ENCODE assay signal across 13 cellular contexts in the genomic region with DNA sequence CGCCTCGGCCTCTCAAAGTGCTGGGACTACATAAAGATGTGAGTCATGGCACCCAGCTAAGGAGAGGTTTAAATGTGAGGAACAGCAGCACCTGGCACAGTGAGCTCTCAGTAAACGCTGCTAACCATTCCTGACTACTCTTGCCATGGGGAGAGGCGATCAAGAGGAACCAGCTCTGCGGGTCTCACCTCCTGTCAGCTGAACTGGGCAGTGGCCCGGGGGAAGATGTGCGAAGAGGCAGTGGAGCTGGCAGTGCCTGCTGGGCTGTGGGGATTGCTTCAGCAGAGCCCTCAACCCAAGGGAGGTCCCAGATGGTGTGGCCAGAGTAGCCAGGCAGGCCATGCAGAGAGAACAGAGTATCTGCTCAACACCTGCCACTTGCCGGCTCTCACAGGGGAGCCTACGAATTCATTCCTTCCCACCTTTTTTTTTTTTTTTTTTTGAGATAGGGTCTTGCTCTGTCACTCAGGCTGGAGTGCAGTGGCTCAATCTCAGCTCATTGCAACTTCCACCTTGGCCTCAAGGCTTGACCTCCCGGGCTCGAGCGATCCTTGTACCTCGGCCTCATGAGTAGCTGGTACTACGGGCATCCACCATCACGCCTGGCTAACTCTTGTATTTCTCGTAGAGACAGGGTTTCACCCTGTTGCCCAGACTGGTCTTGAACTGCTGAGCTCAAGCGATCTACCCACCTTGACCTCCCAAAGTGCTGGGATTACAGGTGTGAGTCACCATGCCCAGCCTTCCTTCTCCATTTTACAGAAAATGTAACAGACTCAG. TPM values are rescaled to one million over a fixed set of nuclear protein-coding genes. Genes with fewer than 3 reads are reported as not detected.
DNase-seq lines count a peak whose midpoint lies in the region; ATAC-seq and TF ChIP-seq lines count a peak whose summit lies in the region.
"Had no signal": no experiment of that assay in that cellular context is flagged by ENCODE, and none has a peak within 500 bp of the region (broad histone marks: within the 10 kb centered on the region; RNA-seq: fewer than 3 reads in every experiment).

No MANE protein-coding gene starts in this region.

- no peaks in the 10 kb centered on the region for H3K27me3 ChIP-seq in CD8-positive, alpha-beta memory T cell (ENCODE audit: insufficient read depth, low read length, poor library complexity, severe bottlenecking)
- no peaks in the 10 kb centered on the region for H3K27me3 ChIP-seq in RWPE2 (ENCODE audit: insufficient read depth, poor library complexity, severe bottlenecking)

- H3K4me3 Mint-ChIP-seq in CD8-positive, alpha-beta memory T cell, result peak overlapping the region in 1 of 7 donors; percentile 20
- no peak overlapping the region for H3K4me3 Mint-ChIP-seq in naive thymus-derived CD8-positive, alpha-beta T cell

- peak overlapping the region in 5 of 8 donors; percentile 57 to 92 (median 86) for H3K27ac Mint-ChIP-seq in CD8-positive, alpha-beta memory T cell
- peak overlapping the region in 6 of 10 donors; percentile 25 to 91 (median 57) for H3K27ac Mint-ChIP-seq in naive thymus-derived CD8-positive, alpha-beta T cell

- peaks cover 0 to 1% of the 10 kb centered on the region in 2 donors for H3K27me3 Mint-ChIP-seq in CD8-positive, alpha-beta memory T cell
- no peaks in the 10 kb centered on the region for H3K27me3 Mint-ChIP-seq in naive thymus-derived CD8-positive, alpha-beta T cell

- no peak overlapping the region for H3K4me3 ChIP-seq in CD8-positive, alpha-beta memory T cell (ENCODE audit: low read length)
- H3K4me3 ChIP-seq in RWPE2 (ENCODE audit: severe bottlenecking), result no peak overlapping the region
- H3K4me3 ChIP-seq: lower lobe of right lung had no signal

- no peak overlapping the region for H3K27ac ChIP-seq in CD8-positive, alpha-beta memory T cell (ENCODE audit: low read depth, low read length)
- H3K27ac ChIP-seq in RWPE2 (ENCODE audit: poor library complexity, severe bottlenecking), result peak overlapping the region; percentile 97
- H3K27ac ChIP-seq: lower lobe of right lung had no signal

- POLR2A ChIA-PET in CD8-positive, alpha-beta memory T cell (lab: Charles Lee), result no interaction called here
- POLR2A ChIA-PET in naive thymus-derived CD8-positive, alpha-beta T cell (lab: Charles Lee), result interaction anchor here (0.7 to 2.7 kb wide), 6 partner anchors 9 to 719 kb away, joined by 3 to 15 read pairs (median 4); partner anchors contain the start of genes DBNL and PGAM2

- no peak for TF ChIP-seq CTCF in RWPE2 (IDR thresholded peaks at IDR 0.05; ENCODE audit: poor library complexity, severe bottlenecking)

- H3K4me1 ChIP-seq in CD8-positive, alpha-beta memory T cell (ENCODE audit: insufficient read depth, low read length), result peaks cover 8% of the 10 kb centered on the region
- peaks cover 30% of the 10 kb centered on the region for H3K4me1 ChIP-seq in RWPE2 (ENCODE audit: insufficient read depth, poor library complexity, severe bottlenecking)

- no peaks in the 10 kb centered on the region for H3K9me3 ChIP-seq in CD8-positive, alpha-beta memory T cell (ENCODE audit: low read length)
- H3K9me3 ChIP-seq in RWPE2 (ENCODE audit: severe bottlenecking), result no peaks in the 10 kb centered on the region
- H3K9me3 ChIP-seq: lower lobe of right lung had no signal

- peak in 1 of 5 donors; percentile 35 for DNase-seq in CD8-positive, alpha-beta memory T cell
- DNase-seq in RWPE2 (ENCODE audit: low spot score) (no peak), NCI-H2029 treated with DMSO at 0.1 percent for 48 hours (lab: John Stamatoyannopoulos, UW) (no peak)
- peak in 1 of 10 donors; percentile 57 for DNase-seq in naive thymus-derived CD8-positive, alpha-beta T cell
- no peak for DNase-seq in stimulated activated CD4-positive, alpha-beta T cell treated with anti-CD3 and anti-CD28 coated beads, Interleukin-2, amount 100 ng/mL, for 48 hours
- DNase-seq: COR-L47; effector CD4-positive, alpha-beta T cell; lower lobe of right lung; NCI-H2227 treated with DMSO at 0.1 percent for 48 hours; OCI-M1 had no signal

- CTCF ChIA-PET in CD8-positive, alpha-beta memory T cell (lab: Charles Lee), result no interaction called here

- H3K36me3 Mint-ChIP-seq in CD8-positive, alpha-beta memory T cell, result peaks cover 0 to 86% (median 10%) of the 10 kb centered on the region in 3 donors
- H3K36me3 Mint-ChIP-seq in naive thymus-derived CD8-positive, alpha-beta T cell, result peaks cover 0 to 63% (median 0%) of the 10 kb centered on the region in 3 donors

- peaks cover 7 to 37% (median 18%) of the 10 kb centered on the region in 3 donors for H3K4me1 Mint-ChIP-seq in CD8-positive, alpha-beta memory T cell
- peaks cover 10 to 66% (median 43%) of the 10 kb centered on the region in 4 donors for H3K4me1 Mint-ChIP-seq in naive thymus-derived CD8-positive, alpha-beta T cell

- peaks cover 47% of the 10 kb centered on the region for H3K36me3 ChIP-seq in CD8-positive, alpha-beta memory T cell (ENCODE audit: insufficient read depth, low read length)
- peaks cover 50% of the 10 kb centered on the region for H3K36me3 ChIP-seq in RWPE2 (ENCODE audit: low read depth)

- H3K9me3 Mint-ChIP-seq in CD8-positive, alpha-beta memory T cell, result no peaks in the 10 kb centered on the region
- no peaks in the 10 kb centered on the region for H3K9me3 Mint-ChIP-seq in naive thymus-derived CD8-positive, alpha-beta T cell

- ATAC-seq in RWPE2 (ENCODE audit: low read depth), result no peak
- ATAC-seq in naive thymus-derived CD8-positive, alpha-beta T cell, result no peak
- no peak for ATAC-seq in GM19324 (IDR thresholded peaks at IDR 0.05; ENCODE audit: low FRiP score, unreplicated experiment)
- ATAC-seq: lower lobe of right lung had no signal

RNA-seq across cellular contexts. Expression of gene POLM, which starts 6.8 kb away (rescaled TPM):
- 10 to 100 TPM; 42.3 to 42.4 TPM for total RNA-seq in CD8-positive, alpha-beta memory T cell
- 22.0 TPM for polyA plus RNA-seq in CD8-positive, alpha-beta memory T cell
- 100 to 1,000 TPM in 1 of 2 experiments, 10 to 100 TPM in 1; 96.4 to 106 TPM for total RNA-seq in naive thymus-derived CD8-positive, alpha-beta T cell
- polyA plus RNA-seq in naive thymus-derived CD8-positive, alpha-beta T cell, result 10 to 100 TPM; 11.1 to 24.8 (median 15.0) TPM

RNA-seq across cellular contexts. Expression of gene PGAM2, which starts 10.1 kb away (rescaled TPM):
- under 1 TPM; 0.38 to 0.44 TPM for total RNA-seq in CD8-positive, alpha-beta memory T cell
- polyA plus RNA-seq in CD8-positive, alpha-beta memory T cell, result not detected
- 1 to 10 TPM; 3.3 to 3.9 TPM for total RNA-seq in naive thymus-derived CD8-positive, alpha-beta T cell
- polyA plus RNA-seq in naive thymus-derived CD8-positive, alpha-beta T cell, result not detected
- total RNA-seq: glomerular endothelial cell, omental fat pad had no signal

RNA-seq across cellular contexts. Expression of gene AEBP1, which starts 28.7 kb away (rescaled TPM):
- total RNA-seq in CD8-positive, alpha-beta memory T cell, result 1 to 10 TPM; 8.4 to 8.9 TPM
- 1.6 TPM for polyA plus RNA-seq in CD8-positive, alpha-beta memory T cell
- total RNA-seq in naive thymus-derived CD8-positive, alpha-beta T cell, result 10 to 100 TPM; 37.1 to 38.5 TPM
- polyA plus RNA-seq in naive thymus-derived CD8-positive, alpha-beta T cell, result 10 to 100 TPM in 1 of 3 donors, 1 to 10 TPM in 2; 2.4 to 10.4 (median 4.2) TPM

RNA-seq across cellular contexts. Expression of gene DBNL, which starts 31.0 kb away (rescaled TPM):
- 100 to 1,000 TPM; 144 to 154 TPM for total RNA-seq in CD8-positive, alpha-beta memory T cell
- 184 TPM for polyA plus RNA-seq in CD8-positive, alpha-beta memory T cell
- 100 to 1,000 TPM; 184 to 192 TPM for total RNA-seq in naive thymus-derived CD8-positive, alpha-beta T cell
- polyA plus RNA-seq in naive thymus-derived CD8-positive, alpha-beta T cell, result 100 to 1,000 TPM; 180 to 222 (median 218) TPM

RNA-seq across cellular contexts. Expression of gene POLD2, which starts 47.9 kb away (rescaled TPM):
- 100 to 1,000 TPM; 279 to 291 TPM for total RNA-seq in CD8-positive, alpha-beta memory T cell
- polyA plus RNA-seq in CD8-positive, alpha-beta memory T cell, result 74.1 TPM
- total RNA-seq in naive thymus-derived CD8-positive, alpha-beta T cell, result 10 to 100 TPM; 70.5 to 72.4 TPM
- 100 to 1,000 TPM in 1 of 3 donors, 10 to 100 TPM in 2; 64.3 to 102 (median 89.4) TPM for polyA plus RNA-seq in naive thymus-derived CD8-positive, alpha-beta T cell
